8 cellular contexts compared by ENCODE assay signal in the genomic region with DNA sequence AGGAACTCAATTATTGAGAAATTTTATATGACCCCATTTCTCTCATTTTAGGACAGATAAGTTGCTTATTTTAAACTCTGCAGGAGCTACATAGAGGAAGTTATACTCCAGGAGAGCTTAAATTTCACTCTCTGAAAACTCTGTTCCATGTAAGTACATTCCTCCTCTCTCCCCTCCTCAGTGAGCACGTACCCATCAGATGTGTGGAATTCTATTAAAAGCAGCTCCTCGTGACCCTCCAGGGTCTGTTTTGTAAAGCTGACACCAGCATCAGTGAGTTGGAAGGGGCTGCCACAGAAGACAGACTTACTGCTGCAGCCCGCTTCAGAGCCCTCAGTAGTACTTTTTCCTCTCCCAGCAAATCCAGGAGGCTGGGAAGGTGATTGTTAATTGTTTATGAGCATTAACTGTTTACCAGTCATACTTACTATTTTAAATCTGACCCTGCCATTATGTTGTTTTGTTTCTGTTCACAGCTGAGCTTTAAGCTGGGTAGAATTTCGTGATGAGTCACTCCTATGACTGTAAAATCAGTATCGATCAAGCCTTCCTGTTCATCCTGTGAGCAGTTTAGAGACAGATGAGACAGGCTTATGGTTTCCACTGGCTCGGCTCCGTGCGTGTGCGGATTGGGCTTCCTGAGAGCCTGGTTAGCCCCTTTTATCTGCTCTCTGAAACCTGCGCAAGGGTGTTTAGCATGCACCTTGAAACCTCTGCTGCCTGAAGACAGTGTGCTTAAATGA. TPM values are rescaled to one million over a fixed set of nuclear protein-coding genes. Genes with fewer than 3 reads are reported as not detected.
DNase-seq lines count a peak whose midpoint lies in the region; ATAC-seq and TF ChIP-seq lines count a peak whose summit lies in the region.

No MANE protein-coding gene starts in this region.

- intact Hi-C loops in left ventricle myocardium inferior (cut with micrococcal nuclease) = no loop called here
- intact Hi-C loops in thyroid gland (cut with DNase I) = no loop called here

- TF ChIP-seq CTCF in left ventricle myocardium inferior (IDR thresholded peaks at IDR 0.05; ENCODE audit: borderline replicate concordance) (no peak), thyroid gland (IDR thresholded peaks at IDR 0.05) (no peak)

- no peaks in the 10 kb centered on the region for H3K27me3 ChIP-seq in left ventricle myocardium inferior (ENCODE audit: low read depth)
- H3K27me3 ChIP-seq in thyroid gland = no peaks in the 10 kb centered on the region

- no peak overlapping the region for H3K27ac Mint-ChIP-seq in activated CD8-positive, alpha-beta T cell treated with anti-CD3 and anti-CD28 coated beads, Interleukin-2, amount 10 ng/mL, durations not matched to agents 7 days and 5 days

- no peaks in the 10 kb centered on the region for H3K36me3 ChIP-seq in left ventricle myocardium inferior
- no peaks in the 10 kb centered on the region for H3K36me3 ChIP-seq in thyroid gland

- H3K27me3 Mint-ChIP-seq in activated CD8-positive, alpha-beta T cell treated with anti-CD3 and anti-CD28 coated beads, Interleukin-2, amount 10 ng/mL, durations not matched to agents 7 days and 5 days (ENCODE audit: low read depth) = no peaks in the 10 kb centered on the region

- H3K9me3 Mint-ChIP-seq in activated CD8-positive, alpha-beta T cell treated with anti-CD3 and anti-CD28 coated beads, Interleukin-2, amount 10 ng/mL, durations not matched to agents 7 days and 5 days (ENCODE audit: insufficient read depth) = no peaks in the 10 kb centered on the region

- CTCF ChIA-PET in activated CD8-positive, alpha-beta T cell treated with anti-CD3 and anti-CD28 coated beads, Interleukin-2, amount 10 ng/mL, durations not matched to agents 7 days and 5 days (lab: Charles Lee) = interaction anchor here (1.1 to 6.5 kb wide), 2 partner anchors 10 to 16 kb away, joined by 3 to 46 read pairs; no protein-coding TSS in a partner anchor

- POLR2A ChIA-PET in activated CD8-positive, alpha-beta T cell treated with anti-CD3 and anti-CD28 coated beads, Interleukin-2, amount 10 ng/mL, durations not matched to agents 7 days and 5 days (lab: Charles Lee) = no interaction called here

- ATAC-seq in activated CD8-positive, alpha-beta T cell treated with anti-CD3 and anti-CD28 coated beads, Interleukin-2, amount 10 ng/mL, durations not matched to agents 7 days and 5 days = peak; percentile 79
- no peak for ATAC-seq in HG02678 (IDR thresholded peaks at IDR 0.05; ENCODE audit: unreplicated experiment)

- H3K4me1 Mint-ChIP-seq in activated CD8-positive, alpha-beta T cell treated with anti-CD3 and anti-CD28 coated beads, Interleukin-2, amount 10 ng/mL, durations not matched to agents 7 days and 5 days (ENCODE audit: low read depth) = peaks cover 27% of the 10 kb centered on the region

- no peaks in the 10 kb centered on the region for H3K36me3 Mint-ChIP-seq in activated CD8-positive, alpha-beta T cell treated with anti-CD3 and anti-CD28 coated beads, Interleukin-2, amount 10 ng/mL, durations not matched to agents 7 days and 5 days (ENCODE audit: low read depth)

- H3K4me1 ChIP-seq in left ventricle myocardium inferior (peaks cover 100% of the 10 kb centered on the region), thyroid gland (peaks cover 65 to 81% of the 10 kb centered on the region in 2 donors)

- WGBS in thyroid gland, 2 donors = 72 to 73% methylated on average over 10 of the region's 10 CpGs

- no peak overlapping the region for H3K4me3 Mint-ChIP-seq in activated CD8-positive, alpha-beta T cell treated with anti-CD3 and anti-CD28 coated beads, Interleukin-2, amount 10 ng/mL, durations not matched to agents 7 days and 5 days

- H3K4me3 ChIP-seq in left ventricle myocardium inferior (peak overlapping the region; percentile 14), thyroid gland (replicated peaks in 1 of 3) (no peak overlapping the region)

- DNase-seq in activated effector memory CD4-positive, alpha-beta T cell treated with anti-CD3 and anti-CD28 coated beads, Interleukin-2, amount 50 U/mL, for 16 hours = peak; percentile 65
- no peak for DNase-seq in activated effector memory CD4-positive, alpha-beta T cell treated with Interleukin-2 at 50 U/mL for 16 hours
- DNase-seq in activated CD8-positive, alpha-beta T cell treated with anti-CD3 and anti-CD28 coated beads, Interleukin-2, amount 10 ng/mL, durations not matched to agents 7 days and 5 days = peak; percentile 43
- DNase-seq in left ventricle myocardium inferior (no peak), thyroid gland (no peak), NCI-H1694 treated with DMSO at 0.1 percent for 48 hours (lab: John Stamatoyannopoulos, UW) (no peak), midbrain (lab: John Stamatoyannopoulos, UW) (no peak)

- peak overlapping the region; percentile 80 for H3K27ac ChIP-seq in left ventricle myocardium inferior (replicated peaks)
- H3K27ac ChIP-seq in thyroid gland = peak overlapping the region in 2 of 3 donors; percentile 85 to 94

- TF ChIP-seq POLR2A in thyroid gland (IDR thresholded peaks at IDR 0.05) = no peak

- H3K9me3 ChIP-seq in left ventricle myocardium inferior (replicated peaks) = no peaks in the 10 kb centered on the region
- no peaks in the 10 kb centered on the region for H3K9me3 ChIP-seq in thyroid gland

RNA-seq across cellular contexts. Expression of a gene that starts 20.4 kb away (rescaled TPM):
- 10 to 100 TPM in 1 of 2 experiments, 1 to 10 TPM in 1; 9.1 to 10.6 TPM for total RNA-seq in activated CD8-positive, alpha-beta T cell treated with anti-CD3 and anti-CD28 coated beads, Interleukin-2, amount 10 ng/mL, durations not matched to agents 7 days and 5 days
- total RNA-seq in left ventricle myocardium inferior (37.2 TPM), thyroid gland (100 to 1,000 TPM in 2 of 4 donors, 10 to 100 TPM in 2; 51.5 to 146 (median 89.6) TPM)

Comparison
In these comparisons a context has a peak if more than half of its experiments do, and no peak if none do; other contexts are left out.
1. DNase-seq: peak in activated effector memory CD4-positive, alpha-beta T cell treated with anti-CD3 and anti-CD28 coated beads, Interleukin-2, amount 50 U/mL, for 16 hours (single experiment) and activated CD8-positive, alpha-beta T cell treated with anti-CD3 and anti-CD28 coated beads, Interleukin-2, amount 10 ng/mL, durations not matched to agents 7 days and 5 days (single experiment); none in activated effector memory CD4-positive, alpha-beta T cell treated with Interleukin-2 at 50 U/mL for 16 hours (single experiment), left ventricle myocardium inferior (single experiment), thyroid gland (0 of 2), NCI-H1694 treated with DMSO at 0.1 percent for 48 hours (single experiment) and midbrain (single experiment).